18 cellular contexts compared by ENCODE assay signal in the genomic region with DNA sequence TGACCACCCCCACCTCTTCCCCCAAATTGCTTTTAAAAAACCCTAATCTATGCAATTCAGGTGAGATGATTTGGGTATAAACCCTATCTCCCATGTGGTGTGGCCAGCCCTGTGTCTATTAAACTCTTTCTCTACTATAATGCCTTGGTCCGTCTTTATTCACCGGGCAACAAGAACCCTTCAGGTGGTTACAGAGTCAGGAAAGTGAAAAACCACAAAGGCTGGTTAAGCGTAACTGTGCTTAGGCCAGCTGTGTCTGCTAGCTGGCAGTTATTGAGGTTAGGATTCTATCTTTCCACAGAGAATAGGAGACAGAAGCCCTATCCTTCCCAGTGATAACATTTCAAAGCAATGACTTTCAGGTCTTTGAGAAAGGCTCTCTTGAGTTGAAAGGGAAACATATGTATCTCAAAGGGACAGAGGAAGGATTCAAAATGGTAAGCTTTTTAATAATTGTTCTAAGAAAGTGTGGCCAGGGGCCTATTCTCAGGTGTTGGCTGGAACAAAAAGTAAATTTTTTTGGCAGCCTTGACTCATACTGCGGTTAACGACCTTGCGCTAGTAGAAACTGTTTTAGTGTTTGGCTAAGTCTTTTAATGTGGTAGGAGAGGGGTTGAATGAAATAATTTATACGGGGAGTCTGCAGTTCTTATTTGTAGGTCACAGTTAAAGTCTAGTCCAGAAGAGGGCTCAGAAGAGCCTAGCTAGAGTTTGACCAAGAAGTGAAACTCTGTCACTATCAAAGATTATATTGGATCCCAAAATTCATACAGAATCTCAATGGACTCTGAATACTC.
"Had no signal": no experiment of that assay in that cellular context is flagged by ENCODE, and none has a peak within 500 bp of the region (broad histone marks: within the 10 kb centered on the region; RNA-seq: fewer than 3 reads in every experiment).

No MANE protein-coding gene starts in this region.

- H3K27me3 Mint-ChIP-seq: naive thymus-derived CD4-positive, alpha-beta T cell; stimulated activated memory B cell treated with anti-CD40 and anti-IgM and Interleukin-4, amounts not matched to agents 10 μg/mL and 1 μg/mL and 100 μg/mL, for 72 hours had no signal

- H3K27me3 ChIP-seq: right lobe of liver, transverse colon had no signal

- DNase-seq: effector CD4-positive, alpha-beta T cell; heart left ventricle; hippocampal formation; left colon; left ventricle myocardium superior; naive thymus-derived CD4-positive, alpha-beta T cell; nephron progenitor cell; psoas muscle; retina; right lobe of liver; stimulated activated CD4-positive, alpha-beta T cell treated with anti-CD3 and anti-CD28 coated beads, Interleukin-4, amount 100 ng/mL, for 1 hour; stomach; substantia nigra; transverse colon had no signal

- H3K4me3 Mint-ChIP-seq: naive thymus-derived CD4-positive, alpha-beta T cell; nephron progenitor cell; stimulated activated memory B cell treated with anti-CD40 and anti-IgM and Interleukin-4, amounts not matched to agents 10 μg/mL and 1 μg/mL and 100 μg/mL, for 72 hours had no signal

- ATAC-seq: heart left ventricle; left colon; left ventricle myocardium superior; naive thymus-derived CD4-positive, alpha-beta T cell; psoas muscle; right lobe of liver; stimulated activated memory B cell treated with anti-CD40 and anti-IgM and Interleukin-4, amounts not matched to agents 10 μg/mL and 1 μg/mL and 100 μg/mL, for 72 hours had no signal

- H3K27ac Mint-ChIP-seq: naive thymus-derived CD4-positive, alpha-beta T cell; nephron progenitor cell; stimulated activated memory B cell treated with anti-CD40 and anti-IgM and Interleukin-4, amounts not matched to agents 10 μg/mL and 1 μg/mL and 100 μg/mL, for 72 hours had no signal

- H3K4me1 ChIP-seq: heart left ventricle, parathyroid adenoma, psoas muscle, right lobe of liver, stomach, transverse colon had no signal

- H3K4me1 Mint-ChIP-seq: naive thymus-derived CD4-positive, alpha-beta T cell; nephron progenitor cell; stimulated activated memory B cell treated with anti-CD40 and anti-IgM and Interleukin-4, amounts not matched to agents 10 μg/mL and 1 μg/mL and 100 μg/mL, for 72 hours had no signal

- H2AFZ ChIP-seq: parathyroid adenoma had no signal

- H3K79me2 ChIP-seq: parathyroid adenoma had no signal

- H3K36me3 ChIP-seq: heart left ventricle, right lobe of liver, stomach, thoracic aorta, transverse colon had no signal

- H3K9ac ChIP-seq: parathyroid adenoma had no signal

- H3K9me3 ChIP-seq: psoas muscle, right lobe of liver, thoracic aorta, transverse colon had no signal

- H3K27ac ChIP-seq: coronary artery, heart left ventricle, parathyroid adenoma, psoas muscle, right lobe of liver, stomach, thoracic aorta, transverse colon had no signal

- H3K4me3 ChIP-seq: coronary artery, heart left ventricle, psoas muscle, right lobe of liver, stomach, thoracic aorta, transverse colon had no signal

- H3K36me3 Mint-ChIP-seq: naive thymus-derived CD4-positive, alpha-beta T cell; stimulated activated memory B cell treated with anti-CD40 and anti-IgM and Interleukin-4, amounts not matched to agents 10 μg/mL and 1 μg/mL and 100 μg/mL, for 72 hours had no signal
